In the genomic region with DNA sequence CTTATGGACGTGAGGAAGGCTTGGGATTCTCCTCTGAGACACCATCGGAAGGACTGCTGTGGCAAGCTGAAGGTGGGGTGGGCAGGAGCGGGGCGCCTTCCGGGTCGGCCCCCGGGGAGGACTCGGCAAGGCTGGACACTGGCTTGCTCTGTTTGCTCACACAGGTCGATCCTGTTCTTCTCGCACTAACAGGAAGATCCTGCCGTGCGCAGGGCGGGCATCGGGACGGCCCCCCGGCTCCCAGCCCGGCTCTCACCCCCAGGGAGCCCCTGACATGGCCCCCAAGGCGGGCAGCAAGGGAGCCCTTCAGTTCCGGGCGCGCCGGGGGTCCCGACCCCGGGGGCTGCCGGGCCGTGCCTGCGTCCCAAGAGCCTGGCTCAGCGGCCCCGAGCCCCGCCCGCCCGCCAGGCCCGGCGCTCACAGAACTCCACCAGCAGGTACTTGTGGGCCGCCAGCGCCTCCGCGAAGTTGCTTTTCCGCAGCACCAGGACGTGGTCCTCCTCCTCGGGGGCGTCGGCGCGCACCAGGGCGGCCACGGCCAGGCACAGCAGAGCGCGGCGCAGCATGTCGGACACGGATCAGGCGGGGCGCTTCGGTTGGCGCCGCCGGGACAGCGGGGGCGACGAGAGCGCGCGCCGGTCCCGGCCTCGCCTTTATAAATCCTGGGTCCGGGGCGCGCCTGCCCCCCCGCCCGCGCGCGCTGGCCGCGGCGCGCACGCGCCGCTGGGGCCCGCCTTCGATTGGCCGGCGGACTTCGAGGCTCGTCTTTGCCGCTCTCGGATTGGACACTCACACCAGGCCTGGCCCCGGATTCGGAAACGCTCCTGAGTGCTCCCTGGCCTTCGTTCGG, we compare ENCODE assay signal across 1 cellular context.
TF ChIP-seq lines count a peak whose summit lies in the region.

TSS of gene P4HB (minus strand) at position 630 of the 850 bp plus-strand sequence. CDS start at position 566, 64 bp downstream.

TF ChIP-seq in K562, 482 proteins besides CTCF, POLR2A, EP300 and RAD21 (continued from another document and continues in another):
- TF ChIP-seq GTF2F1 (IDR thresholded peaks at IDR 0.05; ENCODE audit: low read depth, low read length) = peak; percentile 80; the same call in 1 of the 2 replicates
- TF ChIP-seq POLR3A (IDR thresholded peaks at IDR 0.05; ENCODE audit: borderline replicate concordance, extremely low read depth, insufficient read depth, insufficient read length) = no peak
- TF ChIP-seq, protein P1, sequence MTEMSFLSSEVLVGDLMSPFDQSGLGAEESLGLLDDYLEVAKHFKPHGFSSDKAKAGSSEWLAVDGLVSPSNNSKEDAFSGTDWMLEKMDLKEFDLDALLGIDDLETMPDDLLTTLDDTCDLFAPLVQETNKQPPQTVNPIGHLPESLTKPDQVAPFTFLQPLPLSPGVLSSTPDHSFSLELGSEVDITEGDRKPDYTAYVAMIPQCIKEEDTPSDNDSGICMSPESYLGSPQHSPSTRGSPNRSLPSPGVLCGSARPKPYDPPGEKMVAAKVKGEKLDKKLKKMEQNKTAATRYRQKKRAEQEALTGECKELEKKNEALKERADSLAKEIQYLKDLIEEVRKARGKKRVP (CRISPR knock-in tag; IDR thresholded peaks at IDR 0.05) = no peak
- TF ChIP-seq FIP1L1 (IDR thresholded peaks at IDR 0.05; ENCODE audit: low read depth, low read length, poor library complexity, severe bottlenecking) = peak; percentile 88
- no peak for TF ChIP-seq SRSF1 (IDR thresholded peaks at IDR 0.05; ENCODE audit: low read depth, low read length)
- TF ChIP-seq, protein P2, sequence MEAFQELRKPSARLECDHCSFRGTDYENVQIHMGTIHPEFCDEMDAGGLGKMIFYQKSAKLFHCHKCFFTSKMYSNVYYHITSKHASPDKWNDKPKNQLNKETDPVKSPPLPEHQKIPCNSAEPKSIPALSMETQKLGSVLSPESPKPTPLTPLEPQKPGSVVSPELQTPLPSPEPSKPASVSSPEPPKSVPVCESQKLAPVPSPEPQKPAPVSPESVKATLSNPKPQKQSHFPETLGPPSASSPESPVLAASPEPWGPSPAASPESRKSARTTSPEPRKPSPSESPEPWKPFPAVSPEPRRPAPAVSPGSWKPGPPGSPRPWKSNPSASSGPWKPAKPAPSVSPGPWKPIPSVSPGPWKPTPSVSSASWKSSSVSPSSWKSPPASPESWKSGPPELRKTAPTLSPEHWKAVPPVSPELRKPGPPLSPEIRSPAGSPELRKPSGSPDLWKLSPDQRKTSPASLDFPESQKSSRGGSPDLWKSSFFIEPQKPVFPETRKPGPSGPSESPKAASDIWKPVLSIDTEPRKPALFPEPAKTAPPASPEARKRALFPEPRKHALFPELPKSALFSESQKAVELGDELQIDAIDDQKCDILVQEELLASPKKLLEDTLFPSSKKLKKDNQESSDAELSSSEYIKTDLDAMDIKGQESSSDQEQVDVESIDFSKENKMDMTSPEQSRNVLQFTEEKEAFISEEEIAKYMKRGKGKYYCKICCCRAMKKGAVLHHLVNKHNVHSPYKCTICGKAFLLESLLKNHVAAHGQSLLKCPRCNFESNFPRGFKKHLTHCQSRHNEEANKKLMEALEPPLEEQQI (IDR thresholded peaks at IDR 0.05) = no peak
- TF ChIP-seq, protein P3, sequence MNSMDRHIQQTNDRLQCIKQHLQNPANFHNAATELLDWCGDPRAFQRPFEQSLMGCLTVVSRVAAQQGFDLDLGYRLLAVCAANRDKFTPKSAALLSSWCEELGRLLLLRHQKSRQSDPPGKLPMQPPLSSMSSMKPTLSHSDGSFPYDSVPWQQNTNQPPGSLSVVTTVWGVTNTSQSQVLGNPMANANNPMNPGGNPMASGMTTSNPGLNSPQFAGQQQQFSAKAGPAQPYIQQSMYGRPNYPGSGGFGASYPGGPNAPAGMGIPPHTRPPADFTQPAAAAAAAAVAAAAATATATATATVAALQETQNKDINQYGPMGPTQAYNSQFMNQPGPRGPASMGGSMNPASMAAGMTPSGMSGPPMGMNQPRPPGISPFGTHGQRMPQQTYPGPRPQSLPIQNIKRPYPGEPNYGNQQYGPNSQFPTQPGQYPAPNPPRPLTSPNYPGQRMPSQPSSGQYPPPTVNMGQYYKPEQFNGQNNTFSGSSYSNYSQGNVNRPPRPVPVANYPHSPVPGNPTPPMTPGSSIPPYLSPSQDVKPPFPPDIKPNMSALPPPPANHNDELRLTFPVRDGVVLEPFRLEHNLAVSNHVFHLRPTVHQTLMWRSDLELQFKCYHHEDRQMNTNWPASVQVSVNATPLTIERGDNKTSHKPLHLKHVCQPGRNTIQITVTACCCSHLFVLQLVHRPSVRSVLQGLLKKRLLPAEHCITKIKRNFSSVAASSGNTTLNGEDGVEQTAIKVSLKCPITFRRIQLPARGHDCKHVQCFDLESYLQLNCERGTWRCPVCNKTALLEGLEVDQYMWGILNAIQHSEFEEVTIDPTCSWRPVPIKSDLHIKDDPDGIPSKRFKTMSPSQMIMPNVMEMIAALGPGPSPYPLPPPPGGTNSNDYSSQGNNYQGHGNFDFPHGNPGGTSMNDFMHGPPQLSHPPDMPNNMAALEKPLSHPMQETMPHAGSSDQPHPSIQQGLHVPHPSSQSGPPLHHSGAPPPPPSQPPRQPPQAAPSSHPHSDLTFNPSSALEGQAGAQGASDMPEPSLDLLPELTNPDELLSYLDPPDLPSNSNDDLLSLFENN (IDR thresholded peaks at IDR 0.05; ENCODE audit: low read depth in 2 of 2, low read length in 2 of 2) = no peak
- no peak for TF ChIP-seq SPI1 (IDR thresholded peaks at IDR 0.05; ENCODE audit: borderline replicate concordance, low read depth, low read length)
- no peak for TF ChIP-seq ATF2 (CRISPR knock-in tag; IDR thresholded peaks at IDR 0.05)
- TF ChIP-seq HDAC3 (IDR thresholded peaks at IDR 0.05; ENCODE audit: borderline replicate concordance, partially characterized antibody) = no peak
- no peak for TF ChIP-seq FOXM1 (IDR thresholded peaks at IDR 0.05; ENCODE audit: low read depth)
- peak; percentile 67; the same call in 1 of the 2 replicates for TF ChIP-seq FOXM1 (CRISPR knock-in tag; IDR thresholded peaks at IDR 0.05; ENCODE audit: low read depth)
- TF ChIP-seq ZNF609 (CRISPR knock-in tag; IDR thresholded peaks at IDR 0.05; ENCODE audit: borderline replicate concordance) = no peak
- no peak for TF ChIP-seq TFAM (CRISPR knock-in tag; conservative IDR thresholded peaks at IDR 0.05)
- TF ChIP-seq ZNF318 (IDR thresholded peaks at IDR 0.05; ENCODE audit: borderline replicate concordance in 1 of 2, low read depth in 1 of 2) = no peak
- TF ChIP-seq KLF13 (tag; IDR thresholded peaks at IDR 0.05; ENCODE audit: borderline replicate concordance, low read depth) = 0 out of 2 replicates have a peak, but pooled peaks have one; percentile 31
- no peak for TF ChIP-seq MCM5 (IDR thresholded peaks at IDR 0.05; ENCODE audit: low read depth)
- no peak for TF ChIP-seq ZNF232 (CRISPR knock-in tag; IDR thresholded peaks at IDR 0.05)
- peak; percentile 74 for TF ChIP-seq SIN3B (IDR thresholded peaks at IDR 0.05; ENCODE audit: low read depth)
- no peak for TF ChIP-seq ZNF644 (tag; IDR thresholded peaks at IDR 0.05; ENCODE audit: low read depth)
- TF ChIP-seq RBFOX2 (IDR thresholded peaks at IDR 0.05; ENCODE audit: low read depth, low read length) = peak; percentile 86
- no peak for TF ChIP-seq HEY1 (CRISPR knock-in tag; IDR thresholded peaks at IDR 0.05; ENCODE audit: borderline replicate concordance)
- no peak for TF ChIP-seq ILK (tag; IDR thresholded peaks at IDR 0.05; ENCODE audit: borderline replicate concordance, low read depth)
- no peak for TF ChIP-seq NFRKB (IDR thresholded peaks at IDR 0.05; ENCODE audit: low read depth)
- TF ChIP-seq HMGN3 (IDR thresholded peaks at IDR 0.05; ENCODE audit: borderline replicate concordance, extremely low read depth, insufficient read length, low read depth, low read length) = peak; percentile 25
- TF ChIP-seq ZNF143 (CRISPR knock-in tag; IDR thresholded peaks at IDR 0.05) = no peak
- TF ChIP-seq CEBPB (tag; IDR thresholded peaks at IDR 0.05) = no peak
- no peak for TF ChIP-seq ZBTB17 (CRISPR knock-in tag; IDR thresholded peaks at IDR 0.05)
- TF ChIP-seq HNRNPUL1 (IDR thresholded peaks at IDR 0.05; ENCODE audit: low read length) = no peak
